13 cellular contexts compared by ENCODE assay signal in genomic region chr16:89410322-89410721, GRCh38.
DNase-seq lines count a peak whose midpoint lies in the region; ATAC-seq, FAIRE-seq and TF ChIP-seq lines count a peak whose summit lies in the region.
"Had no signal": no experiment of that assay in that cellular context is flagged by ENCODE, and none has a peak within 500 bp of the region (broad histone marks: within the 10 kb centered on the region; RNA-seq: fewer than 3 reads in every experiment).

No MANE protein-coding gene starts in this region.

- peaks cover 89% of the 10 kb centered on the region for H3K4me1 Mint-ChIP-seq in activated T-cell treated with anti-CD3 and anti-CD28 coated beads, Interleukin-2, amount 50 U/mL, for 24 hours (ENCODE audit: low read depth)
- H3K4me1 Mint-ChIP-seq in activated T-helper 2 cell treated with anti-CD3 and anti-CD28 coated beads, Interferon-gamma antibody, Interleukin-2, Interleukin-4, amounts not matched to agents 10 μg/mL and 5 μg/mL and 100 μg/mL, durations not matched to agents 14 hours and 24 hours and 36 hours (ENCODE audit: low read depth), result peaks cover 58% of the 10 kb centered on the region
- H3K4me1 Mint-ChIP-seq in stimulated activated naive CD8-positive, alpha-beta T cell treated with anti-CD3 and anti-CD28 coated beads, Interleukin-15, amount 100 ng/mL, for 72 hours, result peaks cover 96% of the 10 kb centered on the region

- no peaks in the 10 kb centered on the region for H3K9me3 ChIP-seq in keratinocyte (ENCODE audit: control insufficient read depth, low read depth, low read length)
- H3K9me3 ChIP-seq: gastroesophageal sphincter, vagina had no signal

- H3K9me3 Mint-ChIP-seq in activated T-cell treated with anti-CD3 and anti-CD28 coated beads, Interleukin-2, amount 50 U/mL, for 24 hours, result no peaks in the 10 kb centered on the region
- H3K9me3 Mint-ChIP-seq in activated T-helper 2 cell treated with anti-CD3 and anti-CD28 coated beads, Interferon-gamma antibody, Interleukin-2, Interleukin-4, amounts not matched to agents 10 μg/mL and 5 μg/mL and 100 μg/mL, durations not matched to agents 14 hours and 24 hours and 36 hours, result no peaks in the 10 kb centered on the region
- H3K9me3 Mint-ChIP-seq in stimulated activated naive CD8-positive, alpha-beta T cell treated with anti-CD3 and anti-CD28 coated beads, Interleukin-15, amount 100 ng/mL, for 72 hours, result no peaks in the 10 kb centered on the region

- peak overlapping the region; percentile 63 for H3K27ac ChIP-seq in keratinocyte (ENCODE audit: control insufficient read depth, insufficient read depth, low read length)
- H3K27ac ChIP-seq: vagina had no signal

- H3K27ac Mint-ChIP-seq in activated T-cell treated with anti-CD3 and anti-CD28 coated beads, Interleukin-2, amount 50 U/mL, for 24 hours, result peak overlapping the region; percentile 87
- peak overlapping the region; percentile 52 for H3K27ac Mint-ChIP-seq in activated T-helper 2 cell treated with anti-CD3 and anti-CD28 coated beads, Interferon-gamma antibody, Interleukin-2, Interleukin-4, amounts not matched to agents 10 μg/mL and 5 μg/mL and 100 μg/mL, durations not matched to agents 14 hours and 24 hours and 36 hours
- H3K27ac Mint-ChIP-seq in stimulated activated naive CD8-positive, alpha-beta T cell treated with anti-CD3 and anti-CD28 coated beads, Interleukin-15, amount 100 ng/mL, for 72 hours, result peak overlapping the region in 1 of 2 donors; percentile 82

- no peak overlapping the region for H3K4me3 ChIP-seq in keratinocyte (ENCODE audit: control insufficient read depth in 2 of 3, extremely low read depth in 1 of 3, insufficient read depth in 2 of 3, low read depth in 1 of 3, low read length in 3 of 3)
- H3K4me3 ChIP-seq: gastroesophageal sphincter, vagina had no signal

- H3K4me3 Mint-ChIP-seq in activated T-cell treated with anti-CD3 and anti-CD28 coated beads, Interleukin-2, amount 50 U/mL, for 24 hours, result peak overlapping the region; percentile 6
- no peak overlapping the region for H3K4me3 Mint-ChIP-seq in activated T-helper 2 cell treated with anti-CD3 and anti-CD28 coated beads, Interferon-gamma antibody, Interleukin-2, Interleukin-4, amounts not matched to agents 10 μg/mL and 5 μg/mL and 100 μg/mL, durations not matched to agents 14 hours and 24 hours and 36 hours (ENCODE audit: low read depth)
- H3K4me3 Mint-ChIP-seq in stimulated activated naive CD8-positive, alpha-beta T cell treated with anti-CD3 and anti-CD28 coated beads, Interleukin-15, amount 100 ng/mL, for 72 hours, result peak overlapping the region; percentile 26 to 79

- H4K20me1 ChIP-seq in keratinocyte (ENCODE audit: control insufficient read depth, extremely low read depth, insufficient read depth, low read length), result peaks cover 80% of the 10 kb centered on the region

- peak overlapping the region; percentile 44 for H3K4me2 ChIP-seq in keratinocyte (ENCODE audit: control insufficient read depth, extremely low read depth, insufficient read depth, low read depth, low read length)

- intact Hi-C loops in activated T-helper 2 cell treated with anti-CD3 and anti-CD28 coated beads, Interferon-gamma antibody, Interleukin-2, Interleukin-4, amounts not matched to agents 10 μg/mL and 5 μg/mL and 100 μg/mL, durations not matched to agents 14 hours and 24 hours and 36 hours (cut with micrococcal nuclease), result no loop called here

- no peaks in the 10 kb centered on the region for H3K27me3 Mint-ChIP-seq in activated T-cell treated with anti-CD3 and anti-CD28 coated beads, Interleukin-2, amount 50 U/mL, for 24 hours
- no peaks in the 10 kb centered on the region for H3K27me3 Mint-ChIP-seq in activated T-helper 2 cell treated with anti-CD3 and anti-CD28 coated beads, Interferon-gamma antibody, Interleukin-2, Interleukin-4, amounts not matched to agents 10 μg/mL and 5 μg/mL and 100 μg/mL, durations not matched to agents 14 hours and 24 hours and 36 hours (ENCODE audit: low read depth)
- no peaks in the 10 kb centered on the region for H3K27me3 Mint-ChIP-seq in stimulated activated naive CD8-positive, alpha-beta T cell treated with anti-CD3 and anti-CD28 coated beads, Interleukin-15, amount 100 ng/mL, for 72 hours

- no peak for FAIRE-seq in keratinocyte (lab: Jason Lieb, UNC)
- FAIRE-seq: H54 had no signal

- no peak for DNase-seq in activated T-cell treated with anti-CD3 and anti-CD28 coated beads, Interleukin-2, amount 50 U/mL, for 24 hours
- DNase-seq in activated T-cell treated with anti-CD3 and anti-CD28 coated beads, Interleukin-2, amount 50 U/mL, for 48 hours, result no peak
- DNase-seq in activated T-helper 2 cell treated with anti-CD3 and anti-CD28 coated beads, Interferon-gamma antibody, Interleukin-2, Interleukin-4, amounts not matched to agents 10 μg/mL and 5 μg/mL and 100 μg/mL, durations not matched to agents 14 hours and 24 hours and 36 hours (ENCODE audit: low spot score), result no peak
- DNase-seq in keratinocyte (ENCODE audit: low read depth, low spot score) (no peak), UCSD-AML1 (lab: John Stamatoyannopoulos, UW; ENCODE audit: unreplicated experiment) (no peak)
- DNase-seq in stimulated activated naive CD8-positive, alpha-beta T cell treated with anti-CD3 and anti-CD28 coated beads, Interleukin-15, amount 100 ng/mL, for 72 hours, result no peak
- DNase-seq: activated CD4-positive, alpha-beta T cell treated with anti-CD3 and anti-CD28 coated beads for 4 hours; NCI-H510A had no signal

- H2AFZ ChIP-seq in keratinocyte (ENCODE audit: control insufficient read depth, low read length), result no peak overlapping the region

- TF ChIP-seq CTCF in keratinocyte (optimal IDR thresholded peaks at IDR 0.05 in 1 of 3, IDR thresholded peaks at IDR 0.05 in 1 of 3, conservative IDR thresholded peaks at IDR 0.05 in 1 of 3; ENCODE audit: extremely low read depth in 1 of 3, insufficient read depth in 2 of 3, low read length in 3 of 3), result no peak

- H3K9ac ChIP-seq in keratinocyte (ENCODE audit: control insufficient read depth, extremely low read depth, insufficient read depth, low read length), result peak overlapping the region; percentile 37

- ATAC-seq in stimulated activated naive CD8-positive, alpha-beta T cell treated with anti-CD3 and anti-CD28 coated beads, Interleukin-15, amount 100 ng/mL, for 72 hours, result no peak
- ATAC-seq in GM19351 (IDR thresholded peaks at IDR 0.05; ENCODE audit: unreplicated experiment), result no peak
- ATAC-seq in GM18858 (IDR thresholded peaks at IDR 0.05; ENCODE audit: unreplicated experiment), result no peak

- H3K4me1 ChIP-seq in keratinocyte (ENCODE audit: control insufficient read depth, extremely low read depth, insufficient read depth, low read length), result peaks cover 51% of the 10 kb centered on the region

- H3K36me3 ChIP-seq in keratinocyte (ENCODE audit: control insufficient read depth in 2 of 2, extremely low read depth in 1 of 2, insufficient read depth in 2 of 2, low read length in 2 of 2), result peaks cover 2 to 3% of the 10 kb centered on the region in 2 experiments
- H3K36me3 ChIP-seq: gastroesophageal sphincter, vagina had no signal

- peaks cover 94% of the 10 kb centered on the region for H3K79me2 ChIP-seq in keratinocyte (ENCODE audit: control insufficient read depth, insufficient read depth, low read length)

- no peaks in the 10 kb centered on the region for H3K27me3 ChIP-seq in keratinocyte (ENCODE audit: control insufficient read depth, extremely low read depth, insufficient read depth, low read length)
- H3K27me3 ChIP-seq: gastroesophageal sphincter, vagina had no signal

- dilution Hi-C loops in keratinocyte (cut with MboI; ENCODE audit: extremely low pct_ligation_motif_present, low sequenced_read_pairs), result no loop called here

- H3K36me3 Mint-ChIP-seq in activated T-cell treated with anti-CD3 and anti-CD28 coated beads, Interleukin-2, amount 50 U/mL, for 24 hours (ENCODE audit: low read depth), result peaks cover 25% of the 10 kb centered on the region
- peaks cover 9% of the 10 kb centered on the region for H3K36me3 Mint-ChIP-seq in activated T-helper 2 cell treated with anti-CD3 and anti-CD28 coated beads, Interferon-gamma antibody, Interleukin-2, Interleukin-4, amounts not matched to agents 10 μg/mL and 5 μg/mL and 100 μg/mL, durations not matched to agents 14 hours and 24 hours and 36 hours (ENCODE audit: low read depth)

- peaks cover 20% of the 10 kb centered on the region for H3K9me1 ChIP-seq in keratinocyte (ENCODE audit: control insufficient read depth, extremely low read depth, insufficient read depth, low read length)
